In the genomic region with DNA sequence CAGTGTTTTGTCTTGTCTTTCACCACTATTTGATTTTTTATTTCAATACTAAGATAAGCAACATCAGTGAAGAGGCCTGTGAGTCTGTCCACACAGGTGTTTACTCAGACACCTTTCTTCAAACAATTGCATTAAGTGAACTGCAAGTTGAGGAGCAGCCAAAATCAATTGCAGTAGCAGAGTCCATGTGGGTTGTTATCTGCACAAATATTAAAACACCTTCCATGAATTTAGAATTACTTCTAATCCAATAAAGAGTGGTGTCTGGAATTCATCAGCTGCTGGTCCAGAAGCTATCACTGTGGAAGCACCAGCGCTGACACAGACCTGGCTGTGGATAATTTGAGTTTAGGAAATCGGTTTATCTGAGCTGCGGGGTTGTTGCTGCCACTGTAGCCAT, we compare ENCODE assay signal across 14 cellular contexts.
A peak's percentile ranks its signal among the peaks of the same experiment; 100 is the strongest.
DNase-seq lines count a peak whose midpoint lies in the region; ATAC-seq and TF ChIP-seq lines count a peak whose summit lies in the region.
"Had no signal": no experiment of that assay in that cellular context is flagged by ENCODE, and none has a peak within 500 bp of the region (broad histone marks: within the 10 kb centered on the region; RNA-seq: fewer than 3 reads in every experiment).

No MANE protein-coding gene starts in this region.

- TF ChIP-seq CTCF in osteoblast (IDR thresholded peaks at IDR 0.05; ENCODE audit: extremely low read depth, low read depth, low read length) (no peak), endothelial cell (IDR thresholded peaks at IDR 0.05; ENCODE audit: unreplicated experiment) (no peak)

- no peaks in the 10 kb centered on the region for H3K27me3 Mint-ChIP-seq in endothelial cell (ENCODE audit: unreplicated experiment)
- H3K27me3 Mint-ChIP-seq: CD8-positive, alpha-beta memory T cell had no signal

- intact Hi-C loops in aorta (cut with DNase I) = no loop called here

- ATAC-seq in left lobe of liver (peak; percentile 91), aorta (ENCODE audit: low FRiP score) (no peak)
- ATAC-seq: A549, GM12878, HCT116 had no signal

- no peaks in the 10 kb centered on the region for H4K20me1 ChIP-seq in osteoblast (ENCODE audit: insufficient read depth, low read length)
- H4K20me1 ChIP-seq: BLaER1 had no signal

- H3K27ac Mint-ChIP-seq in endothelial cell (ENCODE audit: unreplicated experiment) = no peak overlapping the region
- H3K27ac Mint-ChIP-seq: CD8-positive, alpha-beta memory T cell had no signal

- no peaks in the 10 kb centered on the region for H3K36me3 Mint-ChIP-seq in endothelial cell (ENCODE audit: low read depth, unreplicated experiment)
- H3K36me3 Mint-ChIP-seq: CD8-positive, alpha-beta memory T cell had no signal

- H3K9me3 ChIP-seq in osteoblast (ENCODE audit: low read depth, low read length) (no peaks in the 10 kb centered on the region), aorta (ENCODE audit: control insufficient read depth, low read length) (peaks cover 2% of the 10 kb centered on the region)
- H3K9me3 ChIP-seq: A549, BLaER1, Caco-2 had no signal

- WGBS in aorta, 2 donors = 65 to 85% methylated on average over 3 of the region's 3 CpGs

- H3K36me3 ChIP-seq in osteoblast (ENCODE audit: insufficient read depth, low read length) = no peaks in the 10 kb centered on the region
- no peaks in the 10 kb centered on the region for H3K36me3 ChIP-seq in aorta (ENCODE audit: control insufficient read depth in 1 of 2, insufficient read depth in 2 of 2, low read length in 1 of 2)
- H3K36me3 ChIP-seq: BLaER1 had no signal

- no peak overlapping the region for H3K27ac ChIP-seq in osteoblast (ENCODE audit: low read depth, low read length)
- no peak overlapping the region for H3K27ac ChIP-seq in aorta (ENCODE audit: low read depth in 1 of 2, low read length in 2 of 2)
- H3K27ac ChIP-seq: A549, BLaER1, GM23248 had no signal

- no peaks in the 10 kb centered on the region for H3K27me3 ChIP-seq in osteoblast (ENCODE audit: insufficient read depth, low read length)
- no peaks in the 10 kb centered on the region for H3K27me3 ChIP-seq in aorta (ENCODE audit: control insufficient read depth in 1 of 2, insufficient read depth in 2 of 2, low read length in 1 of 2)
- H3K27me3 ChIP-seq: BLaER1 had no signal

- H3K4me1 Mint-ChIP-seq in endothelial cell (ENCODE audit: unreplicated experiment) = peaks cover 10% of the 10 kb centered on the region
- H3K4me1 Mint-ChIP-seq: CD8-positive, alpha-beta memory T cell had no signal

- DNase-seq in DMS53 (lab: John Stamatoyannopoulos, UW) = peak; percentile 48
- peak; percentile 26 for DNase-seq in NCI-H69 (lab: John Stamatoyannopoulos, UW)
- peak; percentile 73 for DNase-seq in left lobe of liver (ENCODE audit: low spot score)
- peak; percentile 46 for DNase-seq in osteoblast (ENCODE audit: insufficient read length, low spot score, missing footprints)
- DNase-seq in endothelial cell (ENCODE audit: low spot score) = no peak
- no peak for DNase-seq in aorta
- DNase-seq: Caco-2; CD8-positive, alpha-beta memory T cell; GM23248; IMR-90 had no signal

- H2AFZ ChIP-seq in osteoblast (ENCODE audit: low read length) = no peak overlapping the region
- H2AFZ ChIP-seq: GM23248 had no signal

- H3K4me3 ChIP-seq in osteoblast (ENCODE audit: insufficient read depth, low read length) = no peak overlapping the region
- no peak overlapping the region for H3K4me3 ChIP-seq in aorta (ENCODE audit: low read length in 2 of 2)
- H3K4me3 ChIP-seq: A549, BLaER1, GM12878, GM23248 had no signal

- no peaks in the 10 kb centered on the region for H3K9me3 Mint-ChIP-seq in endothelial cell (ENCODE audit: unreplicated experiment)

- no peak overlapping the region for H3K4me3 Mint-ChIP-seq in endothelial cell (ENCODE audit: unreplicated experiment)
- H3K4me3 Mint-ChIP-seq: CD8-positive, alpha-beta memory T cell had no signal

- no peaks in the 10 kb centered on the region for H3K4me1 ChIP-seq in osteoblast (ENCODE audit: insufficient read depth, low read length)
- no peaks in the 10 kb centered on the region for H3K4me1 ChIP-seq in aorta (ENCODE audit: control insufficient read depth in 1 of 2, insufficient read depth in 2 of 2, low read length in 2 of 2)
- H3K4me1 ChIP-seq: A549, BLaER1, Caco-2 had no signal

- H3K4me2 ChIP-seq in osteoblast (ENCODE audit: insufficient read depth, low read length) = no peak overlapping the region
- H3K4me2 ChIP-seq: A549, BLaER1 had no signal

- H3K79me2 ChIP-seq in osteoblast (ENCODE audit: insufficient read depth, low read length) = no peaks in the 10 kb centered on the region

Comparison
In these comparisons a context has a peak if more than half of its experiments do, and no peak if none do; other contexts are left out.
1. DNase-seq: peak in DMS53 (single experiment), NCI-H69 (single experiment), left lobe of liver (single experiment) and osteoblast (single experiment); none in endothelial cell (single experiment) and aorta (0 of 2).